In the genomic region with DNA sequence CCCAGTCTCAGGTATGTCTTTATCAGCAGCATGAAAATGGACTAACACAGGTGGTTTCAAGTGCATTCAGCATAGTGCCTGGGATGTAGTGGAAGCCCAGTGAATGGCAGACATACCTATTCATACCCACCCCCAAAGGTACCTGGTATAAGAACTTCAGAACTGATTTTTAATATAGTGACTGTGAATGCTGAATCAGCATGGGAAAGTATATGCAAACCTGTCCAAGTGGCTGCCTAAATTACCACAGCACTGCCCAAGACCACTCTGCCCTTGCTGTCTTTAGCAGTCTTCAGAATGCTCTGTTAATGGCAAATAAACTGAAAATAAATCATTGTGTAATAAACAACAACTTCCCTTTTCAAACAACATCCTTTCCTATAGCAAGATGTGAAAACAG, we compare ENCODE assay signal across 27 cellular contexts.
"Had no signal": no experiment of that assay in that cellular context is flagged by ENCODE, and none has a peak within 500 bp of the region (broad histone marks: within the 10 kb centered on the region; RNA-seq: fewer than 3 reads in every experiment).

No MANE protein-coding gene starts in this region.

- H3K27me3 ChIP-seq: stomach, suprapubic skin, testis, thyroid gland, tibial artery, tibial nerve, transverse colon, upper lobe of left lung, upper lobe of right lung, uterus, vagina had no signal

- H3K36me3 ChIP-seq: stomach, suprapubic skin, thoracic aorta, thyroid gland, tibial artery, tibial nerve, transverse colon, upper lobe of left lung, upper lobe of right lung, uterus, vagina had no signal

- FAIRE-seq: urothelium cell line had no signal

- H3K27ac ChIP-seq: stomach, suprapubic skin, testis, thoracic aorta, thyroid gland, tibial artery, tibial nerve, transverse colon, upper lobe of left lung, upper lobe of right lung, uterus, vagina had no signal

- DNase-seq: stimulated activated CD4-positive, alpha-beta T cell treated with anti-CD3 and anti-CD28 coated beads, Interleukin-2, amount 100 ng/mL, for 48 hours; stimulated activated CD4-positive, alpha-beta T cell treated with anti-CD3 and anti-CD28 coated beads, Interleukin-4, amount 100 ng/mL, for 1 hour; stimulated activated CD4-positive, alpha-beta T cell treated with anti-CD3 and anti-CD28 coated beads, Interleukin-4, amount 100 ng/mL, for 24 hours; stimulated activated CD4-positive, alpha-beta T cell treated with anti-CD3 and anti-CD28 coated beads, Interleukin-4, amount 100 ng/mL, for 4 hours; stimulated activated CD8-positive, alpha-beta memory T cell treated with anti-CD3 and anti-CD28 coated beads, Interleukin-4, amount 100 ng/mL, for 48 hours; stimulated activated naive B cell treated with anti-CD40 and anti-IgM and Interleukin-4, amounts not matched to agents 10 μg/mL and 1 μg/mL and 100 μg/mL, for 72 hours; stimulated activated naive CD4-positive, alpha-beta T cell; stimulated activated naive CD4-positive, alpha-beta T cell treated with Interleukin-2 at 50 U/mL for 16 hours; stimulated activated naive CD8-positive, alpha-beta T cell treated with anti-CD3 and anti-CD28 coated beads, Interleukin-15, amount 100 ng/mL, for 72 hours; stimulated activated naive CD8-positive, alpha-beta T cell treated with anti-CD3 and anti-CD28 coated beads, Interleukin-15, Interleukin-2, amounts not matched to agents 100 U/mL and 50 U/mL, for 24 hours; stomach; substantia nigra; testis; thyroid gland; tibial artery; transverse colon; trophoblast cell; upper lobe of left lung; upper lobe of right lung; uterus had no signal

- H3K4me3 ChIP-seq: stomach, suprapubic skin, testis, thoracic aorta, thyroid gland, tibial artery, tibial nerve, transverse colon, upper lobe of left lung, upper lobe of right lung, uterus, vagina had no signal

- H3K9me3 ChIP-seq: suprapubic skin, testis, thoracic aorta, thyroid gland, transverse colon, upper lobe of left lung, upper lobe of right lung, uterus, vagina had no signal

- H3K4me1 ChIP-seq: stomach, suprapubic skin, testis, thyroid gland, tibial artery, tibial nerve, transverse colon, upper lobe of left lung, upper lobe of right lung, uterus, vagina had no signal

- ATAC-seq: stimulated activated effector memory CD8-positive, alpha-beta T cell treated with anti-CD3 and anti-CD28 coated beads, Interleukin-12 subunit alpha, Interleukin-12 subunit beta, amount 100 ng/mL, for 72 hours; stimulated activated memory B cell treated with anti-CD40 and anti-IgM and Interleukin-4, amounts not matched to agents 10 μg/mL and 1 μg/mL and 100 μg/mL, for 72 hours; stimulated activated naive B cell treated with anti-CD40 and anti-IgM and Interleukin-4, amounts not matched to agents 10 μg/mL and 1 μg/mL and 100 μg/mL, for 72 hours; stimulated activated naive CD8-positive, alpha-beta T cell treated with anti-CD3 and anti-CD28 coated beads, Interleukin-15, amount 100 ng/mL, for 72 hours; stimulated activated naive CD8-positive, alpha-beta T cell treated with anti-CD3 and anti-CD28 coated beads, Interleukin-15, Interleukin-2, amounts not matched to agents 100 U/mL and 50 U/mL, for 24 hours; upper lobe of right lung had no signal
